Comparison of ENCODE assay signal across 8 cellular contexts in the genomic region with DNA sequence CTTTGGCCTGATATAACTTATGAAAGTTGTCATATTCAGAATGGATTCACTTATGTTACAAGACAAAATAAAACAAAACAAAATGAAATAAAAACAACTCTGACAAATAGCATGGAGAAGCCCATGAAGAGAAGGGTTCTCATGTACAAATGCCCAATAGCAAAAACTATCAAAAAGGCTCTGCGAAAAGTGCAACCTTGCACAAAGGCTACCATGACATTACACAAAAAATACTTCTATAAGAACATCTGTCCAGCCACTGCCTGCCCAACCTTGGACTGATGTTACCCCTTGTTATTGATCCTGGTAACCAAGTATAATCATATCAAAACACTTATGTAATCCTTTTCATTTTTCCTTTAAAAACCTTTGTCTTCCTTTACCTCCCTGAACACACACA.
"Had no signal": no experiment of that assay in that cellular context is flagged by ENCODE, and none has a peak within 500 bp of the region (broad histone marks: within the 10 kb centered on the region; RNA-seq: fewer than 3 reads in every experiment).

No MANE protein-coding gene starts in this region.

- FAIRE-seq: G401.6, GM12878, GM12891, GM12892, GM18507, GM19239 had no signal

- ATAC-seq: GM12878 had no signal

- DNase-seq: GDM1, GF-D8 had no signal

- H3K4me3 ChIP-seq: GM12878 had no signal
